21 cellular contexts compared by ENCODE assay signal in the genomic region with DNA sequence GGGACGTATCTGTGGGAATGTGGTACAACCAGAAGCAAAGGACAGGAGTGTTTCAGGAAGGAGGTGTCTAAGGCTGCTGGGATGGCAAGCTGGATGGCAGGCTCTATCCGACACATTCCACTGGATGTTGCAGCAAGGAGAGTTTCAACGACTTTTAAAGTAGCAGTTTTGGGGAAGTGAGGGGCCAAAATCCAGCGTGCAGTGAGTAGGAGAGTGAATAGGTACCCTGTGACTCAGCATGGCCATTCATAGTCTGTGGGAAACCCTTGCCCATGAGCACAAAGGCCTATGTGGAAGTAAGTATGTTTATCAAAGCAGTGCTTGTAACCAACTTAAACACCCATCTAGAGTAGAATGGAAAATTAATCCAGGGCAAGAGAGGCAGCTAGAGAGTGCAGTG.
"Had no signal": no experiment of that assay in that cellular context is flagged by ENCODE, and none has a peak within 500 bp of the region (broad histone marks: within the 10 kb centered on the region; RNA-seq: fewer than 3 reads in every experiment).

No MANE protein-coding gene starts in this region.

- H3K4me1 Mint-ChIP-seq: activated CD4-positive, alpha-beta T cell treated with anti-CD3 and anti-CD28 coated beads, Interleukin-2, amount 10 ng/mL, durations not matched to agents 7 days and 5 days; immature natural killer cell; stimulated activated memory B cell treated with anti-CD40 and anti-IgM and Interleukin-4, amounts not matched to agents 10 μg/mL and 1 μg/mL and 100 μg/mL, for 72 hours had no signal

- DNase-seq: activated CD4-positive, alpha-beta T cell treated with anti-CD3 and anti-CD28 coated beads, Interleukin-2, amount 10 ng/mL, durations not matched to agents 7 days and 5 days; activated CD4-positive, CD25-positive, alpha-beta regulatory T cell; activated CD8-positive, alpha-beta memory T cell treated with anti-CD3 and anti-CD28 coated beads, Interleukin-2, amount 50 U/mL, for 48 hours; activated gamma-delta T cell treated with Interleukin-2 at 50 U/mL for 16 hours; activated T-cell treated with anti-CD3 and anti-CD28 coated beads, Interleukin-2, amount 50 U/mL, for 72 hours; amygdala; brain microvascular endothelial cell; cerebellar nuclear complex; effector memory CD4-positive, alpha-beta T cell; foreskin melanocyte; head of caudate nucleus; immature natural killer cell; lower lobe of right lung; midbrain; stimulated activated CD4-positive, alpha-beta T cell treated with anti-CD3 and anti-CD28 coated beads, Interleukin-2, amount 100 ng/mL, for 48 hours; tibial artery; uterus had no signal

- H3K36me3 ChIP-seq: brain microvascular endothelial cell, lower lobe of right lung, neutrophil, tibial artery, uterus had no signal

- H3K4me3 ChIP-seq: lower lobe of right lung, tibial artery, uterus had no signal

- H3K9me3 ChIP-seq: lower lobe of right lung, neutrophil, tibial artery, uterus had no signal

- H3K27me3 ChIP-seq: brain microvascular endothelial cell, tibial artery, uterus had no signal

- H3K27ac Mint-ChIP-seq: activated CD4-positive, alpha-beta T cell treated with anti-CD3 and anti-CD28 coated beads, Interleukin-2, amount 10 ng/mL, durations not matched to agents 7 days and 5 days; activated naive CD8-positive, alpha-beta T cell; activated T-cell treated with anti-CD3 and anti-CD28 coated beads, Interleukin-2, amount 50 U/mL, for 72 hours; immature natural killer cell; stimulated activated memory B cell treated with anti-CD40 and anti-IgM and Interleukin-4, amounts not matched to agents 10 μg/mL and 1 μg/mL and 100 μg/mL, for 72 hours; T-helper 2 cell treated with Interferon-gamma antibody and Interleukin-4, amounts not matched to agents 5 μg/mL and 100 μg/mL, for 36 hours had no signal

- ATAC-seq: activated T-cell treated with anti-CD3 and anti-CD28 coated beads, Interleukin-2, amount 50 U/mL, for 72 hours; lower lobe of right lung; stimulated activated memory B cell treated with anti-CD40 and anti-IgM and Interleukin-4, amounts not matched to agents 10 μg/mL and 1 μg/mL and 100 μg/mL, for 72 hours had no signal

- H3K27me3 Mint-ChIP-seq: activated CD4-positive, alpha-beta T cell treated with anti-CD3 and anti-CD28 coated beads, Interleukin-2, amount 10 ng/mL, durations not matched to agents 7 days and 5 days; activated naive CD8-positive, alpha-beta T cell had no signal

- H3K27ac ChIP-seq: brain microvascular endothelial cell, lower lobe of right lung, neutrophil, tibial artery, uterus had no signal

- H3K4me3 Mint-ChIP-seq: activated CD4-positive, alpha-beta T cell treated with anti-CD3 and anti-CD28 coated beads, Interleukin-2, amount 10 ng/mL, durations not matched to agents 7 days and 5 days; activated naive CD8-positive, alpha-beta T cell; activated T-cell treated with anti-CD3 and anti-CD28 coated beads, Interleukin-2, amount 50 U/mL, for 72 hours; immature natural killer cell; stimulated activated memory B cell treated with anti-CD40 and anti-IgM and Interleukin-4, amounts not matched to agents 10 μg/mL and 1 μg/mL and 100 μg/mL, for 72 hours; T-helper 2 cell treated with Interferon-gamma antibody and Interleukin-4, amounts not matched to agents 5 μg/mL and 100 μg/mL, for 36 hours had no signal

- H3K4me1 ChIP-seq: lower lobe of right lung, uterus had no signal

- H3K36me3 Mint-ChIP-seq: activated naive CD8-positive, alpha-beta T cell; immature natural killer cell; stimulated activated memory B cell treated with anti-CD40 and anti-IgM and Interleukin-4, amounts not matched to agents 10 μg/mL and 1 μg/mL and 100 μg/mL, for 72 hours had no signal

- H3K9me3 Mint-ChIP-seq: activated CD4-positive, alpha-beta T cell treated with anti-CD3 and anti-CD28 coated beads, Interleukin-2, amount 10 ng/mL, durations not matched to agents 7 days and 5 days; stimulated activated memory B cell treated with anti-CD40 and anti-IgM and Interleukin-4, amounts not matched to agents 10 μg/mL and 1 μg/mL and 100 μg/mL, for 72 hours; T-helper 2 cell treated with Interferon-gamma antibody and Interleukin-4, amounts not matched to agents 5 μg/mL and 100 μg/mL, for 36 hours had no signal
